27 cellular contexts compared by ENCODE assay signal in the genomic region with DNA sequence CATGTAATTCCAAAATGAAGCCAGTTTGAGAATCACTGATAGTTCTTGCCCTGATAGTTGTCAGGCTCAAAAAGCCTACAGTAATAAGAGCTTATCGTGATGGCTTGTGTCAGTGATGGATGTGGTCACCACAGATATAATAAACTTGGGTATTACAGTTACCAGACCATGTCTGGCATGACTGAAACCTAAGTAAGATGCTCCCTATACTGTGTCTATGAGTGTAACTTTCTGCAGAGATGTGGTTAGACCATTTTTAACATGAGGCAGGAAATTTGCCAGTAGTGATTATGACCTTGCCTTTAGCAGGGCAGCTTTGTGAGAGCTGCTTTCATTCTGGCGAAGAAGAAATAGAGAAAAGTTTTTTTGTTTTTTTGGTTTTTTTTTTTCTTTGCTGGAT.
"Had no signal": no experiment of that assay in that cellular context is flagged by ENCODE, and none has a peak within 500 bp of the region (broad histone marks: within the 10 kb centered on the region; RNA-seq: fewer than 3 reads in every experiment).

No MANE protein-coding gene starts in this region.

- H3K9me3 Mint-ChIP-seq: activated B cell treated with CpG ODN at 0.5 μM for 24 hours; nephron; stimulated activated naive CD8-positive, alpha-beta T cell treated with anti-CD3 and anti-CD28 coated beads, Interleukin-15, Interleukin-2, amounts not matched to agents 100 ng/mL and 50 ng/mL, for 24 hours; T-helper 2 cell treated with Interferon-gamma antibody and Interleukin-4, amounts not matched to agents 5 μg/mL and 100 μg/mL, for 36 hours; type B pancreatic cell had no signal

- ATAC-seq: activated CD8-positive, alpha-beta memory T cell treated with anti-CD3 and anti-CD28 coated beads, Interleukin-2, amount 10 ng/mL, durations not matched to agents 7 days and 5 days; activated CD8-positive, alpha-beta T cell treated with anti-CD3 and anti-CD28 coated beads, Interleukin-2, amount 10 ng/mL, durations not matched to agents 7 days and 5 days; esophagus mucosa; foreskin keratinocyte; lower lobe of right lung had no signal

- H3K4me1 ChIP-seq: foreskin keratinocyte, lower lobe of right lung, uterus had no signal

- H3K9me3 ChIP-seq: lower lobe of right lung, right lobe of liver, thoracic aorta, uterus had no signal

- H3K4me3 Mint-ChIP-seq: activated B cell treated with CpG ODN at 0.5 μM for 24 hours; activated CD8-positive, alpha-beta memory T cell treated with anti-CD3 and anti-CD28 coated beads, Interleukin-2, amount 10 ng/mL, durations not matched to agents 7 days and 5 days; activated CD8-positive, alpha-beta T cell treated with anti-CD3 and anti-CD28 coated beads, Interleukin-2, amount 10 ng/mL, durations not matched to agents 7 days and 5 days; activated naive CD8-positive, alpha-beta T cell; nephron; stimulated activated naive CD8-positive, alpha-beta T cell treated with anti-CD3 and anti-CD28 coated beads, Interleukin-15, Interleukin-2, amounts not matched to agents 100 ng/mL and 50 ng/mL, for 24 hours; T-helper 2 cell treated with Interferon-gamma antibody and Interleukin-4, amounts not matched to agents 5 μg/mL and 100 μg/mL, for 36 hours; type B pancreatic cell had no signal

- H3K27me3 Mint-ChIP-seq: activated B cell treated with CpG ODN at 0.5 μM for 24 hours; activated CD8-positive, alpha-beta memory T cell treated with anti-CD3 and anti-CD28 coated beads, Interleukin-2, amount 10 ng/mL, durations not matched to agents 7 days and 5 days; activated naive CD8-positive, alpha-beta T cell; stimulated activated naive CD8-positive, alpha-beta T cell treated with anti-CD3 and anti-CD28 coated beads, Interleukin-15, Interleukin-2, amounts not matched to agents 100 ng/mL and 50 ng/mL, for 24 hours; type B pancreatic cell had no signal

- H3K27ac ChIP-seq: brain microvascular endothelial cell, foreskin keratinocyte, lower lobe of right lung, right lobe of liver, skin epidermis, thoracic aorta had no signal

- H3K36me3 ChIP-seq: uterus had no signal

- H3K27me3 ChIP-seq: brain microvascular endothelial cell, foreskin keratinocyte, right lobe of liver, uterus had no signal

- H3K4me1 Mint-ChIP-seq: activated B cell treated with CpG ODN at 0.5 μM for 24 hours; activated CD8-positive, alpha-beta memory T cell treated with anti-CD3 and anti-CD28 coated beads, Interleukin-2, amount 10 ng/mL, durations not matched to agents 7 days and 5 days had no signal

- DNase-seq: activated B cell treated with CpG ODN at 0.5 μM for 24 hours; activated CD4-positive, alpha-beta T cell treated with anti-CD3 and anti-CD28 coated beads, Interleukin-2, amount 50 U/mL, for 1 hour; activated CD8-positive, alpha-beta memory T cell treated with anti-CD3 and anti-CD28 coated beads, Interleukin-2, amount 10 ng/mL, durations not matched to agents 7 days and 5 days; activated CD8-positive, alpha-beta T cell treated with anti-CD3 and anti-CD28 coated beads, Interleukin-2, amount 10 ng/mL, durations not matched to agents 7 days and 5 days; activated naive CD4-positive, alpha-beta T cell; activated T-cell treated with anti-CD3 and anti-CD28 coated beads, Interleukin-2, amount 50 U/mL, for 48 hours; brain microvascular endothelial cell; caudate nucleus; foreskin keratinocyte; glutamatergic neuron; islet precursor cell; lower lobe of right lung; mesenchymal stem cell; posterior cingulate gyrus; right lobe of liver; stimulated activated CD4-positive, alpha-beta T cell treated with anti-CD3 and anti-CD28 coated beads, Interleukin-12 subunit alpha, Interleukin-12 subunit beta, amount 100 ng/mL, for 4 hours; stimulated activated CD4-positive, alpha-beta T cell treated with anti-CD3 and anti-CD28 coated beads, Interleukin-4, amount 100 ng/mL, for 1 hour; T-helper 1 cell; uterus had no signal

- H3K27ac Mint-ChIP-seq: activated B cell treated with CpG ODN at 0.5 μM for 24 hours; activated CD8-positive, alpha-beta memory T cell treated with anti-CD3 and anti-CD28 coated beads, Interleukin-2, amount 10 ng/mL, durations not matched to agents 7 days and 5 days; activated CD8-positive, alpha-beta T cell treated with anti-CD3 and anti-CD28 coated beads, Interleukin-2, amount 10 ng/mL, durations not matched to agents 7 days and 5 days; activated naive CD8-positive, alpha-beta T cell; stimulated activated naive CD8-positive, alpha-beta T cell treated with anti-CD3 and anti-CD28 coated beads, Interleukin-15, Interleukin-2, amounts not matched to agents 100 ng/mL and 50 ng/mL, for 24 hours; T-helper 2 cell treated with Interferon-gamma antibody and Interleukin-4, amounts not matched to agents 5 μg/mL and 100 μg/mL, for 36 hours; type B pancreatic cell had no signal

- H3K4me3 ChIP-seq: lower lobe of right lung, right lobe of liver, skin epidermis, thoracic aorta, uterus had no signal
